27 cellular contexts compared by ENCODE assay signal in the genomic region with DNA sequence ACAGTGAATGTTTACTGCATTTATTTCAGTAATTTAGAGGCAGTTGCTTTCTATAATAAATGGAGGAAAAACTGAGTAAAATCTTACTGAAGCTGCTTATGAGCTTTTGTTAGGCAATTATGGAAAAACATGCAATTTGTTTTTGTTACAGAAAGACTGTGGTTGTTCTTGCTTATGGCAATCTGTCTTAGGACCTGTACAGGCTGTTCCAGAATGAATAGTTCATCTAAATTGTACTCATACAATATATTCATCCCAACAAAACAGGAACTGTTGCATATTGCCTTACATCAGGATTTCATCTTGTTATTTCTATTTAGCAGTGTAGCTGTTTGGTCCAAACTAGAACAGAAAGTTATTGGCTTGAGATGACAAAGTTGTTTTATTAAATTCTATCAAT.
"Had no signal": no experiment of that assay in that cellular context is flagged by ENCODE, and none has a peak within 500 bp of the region (broad histone marks: within the 10 kb centered on the region; RNA-seq: fewer than 3 reads in every experiment).

No MANE protein-coding gene starts in this region.

- DNase-seq: activated CD4-positive, alpha-beta memory T cell treated with anti-CD3 and anti-CD28 coated beads for 36 hours; activated CD4-positive, alpha-beta T cell treated with anti-CD3 and anti-CD28 coated beads, Interleukin-2, amount 10 ng/mL, durations not matched to agents 7 days and 5 days; activated CD8-positive, alpha-beta memory T cell treated with anti-CD3 and anti-CD28 coated beads, Interleukin-2, amount 50 U/mL, for 4 hours; activated naive CD4-positive, alpha-beta T cell treated with anti-CD3 and anti-CD28 coated beads, Interleukin-2, amount 50 U/mL, for 16 hours; activated naive CD8-positive, alpha-beta T cell treated with anti-CD3 and anti-CD28 coated beads for 36 hours; activated T-cell treated with anti-CD3 and anti-CD28 coated beads for 4 hours; activated T-cell treated with anti-CD3 and anti-CD28 coated beads, Interleukin-2, amount 50 U/mL, for 4 hours; body of pancreas; caudate nucleus; Kasumi-1; KG1; NCI-H1092 treated with DMSO at 0.1 percent for 48 hours; NCI-H1417; NCI-H146; NCI-H187; NCI-H2029 treated with DMSO at 0.1 percent for 48 hours; NCI-H2107; NCI-H2171; NCI-H510A; NCI-H526; NCI-H748 treated with DMSO at 0.1 percent for 48 hours; NK-92 treated with Interleukin-12 subunit alpha and Interleukin-12 subunit beta, amount 100 ng/mL, for 24 hours; Peyer's patch; RPMI8226; SHP77 treated with DMSO at 0.1 percent for 48 hours; SK-N-SH had no signal

- H3K4me3 ChIP-seq: body of pancreas, Peyer's patch, SJSA1 had no signal

- H3K9ac ChIP-seq: SK-N-SH had no signal

- H3K9me3 ChIP-seq: body of pancreas, Peyer's patch, SJSA1, SK-N-SH had no signal

- H3K27ac ChIP-seq: body of pancreas, Peyer's patch, SJSA1 had no signal

- H3K36me3 ChIP-seq: Peyer's patch, SJSA1 had no signal

- ATAC-seq: activated T-cell treated with anti-CD3 and anti-CD28 coated beads, Interleukin-2, amount 50 U/mL, for 4 hours; body of pancreas had no signal

- H3K4me2 ChIP-seq: SK-N-SH had no signal

- H3K4me1 ChIP-seq: body of pancreas, Peyer's patch, SJSA1 had no signal

- H3K27me3 ChIP-seq: body of pancreas, Peyer's patch, SJSA1 had no signal
